In genomic region chr5:97478513-97478912, GRCh38 we compare ENCODE assay signal across 1 cellular context.
TF ChIP-seq lines count a peak whose summit lies in the region.

No MANE protein-coding gene starts in this region.

TF ChIP-seq in H1, 55 proteins besides CTCF, POLR2A, EP300 and RAD21:
- TF ChIP-seq CREB1 (IDR thresholded peaks at IDR 0.05): no peak
- TF ChIP-seq, protein P1, sequence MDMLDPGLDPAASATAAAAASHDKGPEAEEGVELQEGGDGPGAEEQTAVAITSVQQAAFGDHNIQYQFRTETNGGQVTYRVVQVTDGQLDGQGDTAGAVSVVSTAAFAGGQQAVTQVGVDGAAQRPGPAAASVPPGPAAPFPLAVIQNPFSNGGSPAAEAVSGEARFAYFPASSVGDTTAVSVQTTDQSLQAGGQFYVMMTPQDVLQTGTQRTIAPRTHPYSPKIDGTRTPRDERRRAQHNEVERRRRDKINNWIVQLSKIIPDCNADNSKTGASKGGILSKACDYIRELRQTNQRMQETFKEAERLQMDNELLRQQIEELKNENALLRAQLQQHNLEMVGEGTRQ (IDR thresholded peaks at IDR 0.05; ENCODE audit: low read length): no peak
- TF ChIP-seq HDAC2 (IDR thresholded peaks at IDR 0.05; ENCODE audit: borderline replicate concordance in 1 of 2, low read depth in 2 of 2, low read length in 2 of 2): no peak
- no peak for TF ChIP-seq TAF1 (IDR thresholded peaks at IDR 0.05; ENCODE audit: low read depth, low read length)
- no peak for TF ChIP-seq E2F6 (IDR thresholded peaks at IDR 0.05)
